15 cellular contexts compared by ENCODE assay signal in genomic region chr9:107397076-107398049, GRCh38.
DNase-seq lines count a peak whose midpoint lies in the region; ATAC-seq and TF ChIP-seq lines count a peak whose summit lies in the region.
"Had no signal": no experiment of that assay in that cellular context is flagged by ENCODE, and none has a peak within 500 bp of the region (broad histone marks: within the 10 kb centered on the region; RNA-seq: fewer than 3 reads in every experiment).

No MANE protein-coding gene starts in this region.

- no peak overlapping the region for H3K4me2 ChIP-seq in PC-9

- H3K4me1 ChIP-seq in lung (ENCODE audit: control insufficient read depth in 2 of 2, insufficient read depth in 2 of 2, low read length in 2 of 2) (no peaks in the 10 kb centered on the region), PC-9 (replicated peaks; ENCODE audit: insufficient read depth) (no peaks in the 10 kb centered on the region)

- no peaks in the 10 kb centered on the region for H3K36me3 ChIP-seq in lung (ENCODE audit: control insufficient read depth in 2 of 2, insufficient read depth in 2 of 2, low read length in 2 of 2)
- no peaks in the 10 kb centered on the region for H3K36me3 ChIP-seq in PC-9 (ENCODE audit: low read depth)
- H3K36me3 ChIP-seq: brain microvascular endothelial cell had no signal

- peak overlapping the region in 1 of 2 donors; percentile 15 for H3K27ac ChIP-seq in lung (ENCODE audit: low read depth in 1 of 2, low read length in 1 of 2)
- no peak overlapping the region for H3K27ac ChIP-seq in PC-9
- H3K27ac ChIP-seq: brain microvascular endothelial cell had no signal

- H3K4me3 ChIP-seq in astrocyte of the spinal cord (ENCODE audit: low read depth, low read length) (no peak overlapping the region), lung (no peak overlapping the region), PC-9 (no peak overlapping the region)
- H3K4me3 ChIP-seq: mucosa of descending colon had no signal

- peaks cover 0 to 2% of the 10 kb centered on the region in 2 donors for H3K9me3 ChIP-seq in lung (ENCODE audit: control insufficient read depth in 2 of 2, insufficient read depth in 1 of 2, low read length in 1 of 2)
- H3K9me3 ChIP-seq in PC-9 (ENCODE audit: insufficient read depth, low read depth) = no peaks in the 10 kb centered on the region
- H3K9me3 ChIP-seq: mucosa of descending colon had no signal

- DNase-seq in GDM1 (lab: John Stamatoyannopoulos, UW) = peak; percentile 39
- DNase-seq in NCI-H2029 (lab: John Stamatoyannopoulos, UW) = peak; percentile 44
- peak; percentile 6 for DNase-seq in astrocyte of the spinal cord (ENCODE audit: low read depth, low spot score)
- peak; percentile 35 for DNase-seq in lung (ENCODE audit: low spot score)
- no peak for DNase-seq in PC-9
- DNase-seq in DMS79 (lab: John Stamatoyannopoulos, UW) = no peak
- DNase-seq: activated CD4-positive, alpha-beta T cell treated with anti-CD3 and anti-CD28 coated beads, Interleukin-2, amount 10 ng/mL, durations not matched to agents 24 days and 14 days; brain microvascular endothelial cell; CD4-positive, CD25-positive, alpha-beta regulatory T cell; mucosa of descending colon; NCI-H1105 treated with DMSO at 0.1 percent for 48 hours; stimulated activated CD4-positive, alpha-beta T cell treated with anti-CD3 and anti-CD28 coated beads, Interleukin-4, amount 100 ng/mL, for 1 hour; stimulated activated naive CD4-positive, alpha-beta T cell had no signal

- BruUV-seq in PC-9 (replicated peaks; lab: Mats Ljungman, UMichigan) = no TSS peak

- no peaks in the 10 kb centered on the region for H3K27me3 ChIP-seq in lung (ENCODE audit: control insufficient read depth, insufficient read depth)
- H3K27me3 ChIP-seq in PC-9 (ENCODE audit: insufficient read depth, low read depth) = no peaks in the 10 kb centered on the region
- H3K27me3 ChIP-seq: brain microvascular endothelial cell had no signal

- H2AFZ ChIP-seq in PC-9 = no peak overlapping the region

- TF ChIP-seq CTCF in astrocyte of the spinal cord (IDR thresholded peaks at IDR 0.05; ENCODE audit: low read depth, low read length) = no peak
- no peak for TF ChIP-seq CTCF in lung (IDR thresholded peaks at IDR 0.05; ENCODE audit: control extremely low read depth, extremely low read depth)
- no peak for TF ChIP-seq CTCF in PC-9 (conservative IDR thresholded peaks at IDR 0.05)

- in situ Hi-C loops in astrocyte of the spinal cord (cut with HindIII; ENCODE audit: low sequenced_read_pairs) = no loop called here

- intact Hi-C loops in PC-9 (cut with micrococcal nuclease; ENCODE audit: unreplicated experiment) = no loop called here

- no peaks in the 10 kb centered on the region for H3K9me2 ChIP-seq in PC-9 (ENCODE audit: insufficient read depth)

- CTCF ChIA-PET in PC-9 (lab: Charles Lee) = interaction anchor here (0.6 kb wide), 1 partner anchor 52 kb away, joined by 3 read pairs; no protein-coding TSS in a partner anchor

- no peaks in the 10 kb centered on the region for H4K20me1 ChIP-seq in PC-9 (ENCODE audit: insufficient read depth)

- H3K79me2 ChIP-seq in PC-9 (ENCODE audit: low read depth) = no peaks in the 10 kb centered on the region

- ATAC-seq in lung (ENCODE audit: insufficient read depth, low FRiP score) (no peak), GM18907 (IDR thresholded peaks at IDR 0.05; ENCODE audit: unreplicated experiment) (no peak), GM18519 (IDR thresholded peaks at IDR 0.05; ENCODE audit: low FRiP score, unreplicated experiment) (no peak)
- ATAC-seq: mucosa of descending colon had no signal

- 55 to 69% methylated on average over 12 of the region's 12 CpGs for WGBS in lung, 2 donors

- no peaks in the 10 kb centered on the region for H3F3A ChIP-seq in PC-9 (ENCODE audit: insufficient read depth, low read depth)

- POLR2A ChIA-PET in PC-9 (lab: Charles Lee; ENCODE audit: unreplicated experiment) = interaction anchor here (0.6 kb wide), 1 partner anchor 1155 kb away, joined by 9 read pairs; no protein-coding TSS in a partner anchor

Comparison
In these comparisons a context has a peak if more than half of its experiments do, and no peak if none do; other contexts are left out.
1. DNase-seq: peak in GDM1 (single experiment), NCI-H2029 (single experiment), astrocyte of the spinal cord (single experiment) and lung (single experiment); none in PC-9 (0 of 2) and DMS79 (single experiment).